ENCODE assay signal across 1 cellular context in genomic region chr2:27790796-27791195, GRCh38.
TF ChIP-seq lines count a peak whose summit lies in the region.

No MANE protein-coding gene starts in this region.

TF ChIP-seq in IMR-90, 13 proteins besides CTCF, POLR2A, EP300 and RAD21 (continued from another document):
- TF ChIP-seq USF2 (IDR thresholded peaks at IDR 0.05; ENCODE audit: low read depth, low read length) (no peak), BHLHE40 (IDR thresholded peaks at IDR 0.05; ENCODE audit: low read depth, low read length) (no peak), SMC3 (IDR thresholded peaks at IDR 0.05; ENCODE audit: low read depth, low read length) (no peak), NFE2L2 (IDR thresholded peaks at IDR 0.05; ENCODE audit: low read depth, low read length) (no peak), CEBPB (IDR thresholded peaks at IDR 0.05; ENCODE audit: low read depth, low read length) (no peak), MAZ (IDR thresholded peaks at IDR 0.05; ENCODE audit: borderline replicate concordance, low read depth, low read length) (no peak), MAFK (IDR thresholded peaks at IDR 0.05; ENCODE audit: low read depth, low read length) (no peak), RFX5 (IDR thresholded peaks at IDR 0.05; ENCODE audit: low read depth, low read length) (no peak), CHD1 (IDR thresholded peaks at IDR 0.05; ENCODE audit: low read depth, low read length) (no peak), FOS (IDR thresholded peaks at IDR 0.05; ENCODE audit: low read depth, low read length) (no peak), RCOR1 (IDR thresholded peaks at IDR 0.05; ENCODE audit: insufficient replicate concordance, low read length) (no peak)
